In the genomic region with DNA sequence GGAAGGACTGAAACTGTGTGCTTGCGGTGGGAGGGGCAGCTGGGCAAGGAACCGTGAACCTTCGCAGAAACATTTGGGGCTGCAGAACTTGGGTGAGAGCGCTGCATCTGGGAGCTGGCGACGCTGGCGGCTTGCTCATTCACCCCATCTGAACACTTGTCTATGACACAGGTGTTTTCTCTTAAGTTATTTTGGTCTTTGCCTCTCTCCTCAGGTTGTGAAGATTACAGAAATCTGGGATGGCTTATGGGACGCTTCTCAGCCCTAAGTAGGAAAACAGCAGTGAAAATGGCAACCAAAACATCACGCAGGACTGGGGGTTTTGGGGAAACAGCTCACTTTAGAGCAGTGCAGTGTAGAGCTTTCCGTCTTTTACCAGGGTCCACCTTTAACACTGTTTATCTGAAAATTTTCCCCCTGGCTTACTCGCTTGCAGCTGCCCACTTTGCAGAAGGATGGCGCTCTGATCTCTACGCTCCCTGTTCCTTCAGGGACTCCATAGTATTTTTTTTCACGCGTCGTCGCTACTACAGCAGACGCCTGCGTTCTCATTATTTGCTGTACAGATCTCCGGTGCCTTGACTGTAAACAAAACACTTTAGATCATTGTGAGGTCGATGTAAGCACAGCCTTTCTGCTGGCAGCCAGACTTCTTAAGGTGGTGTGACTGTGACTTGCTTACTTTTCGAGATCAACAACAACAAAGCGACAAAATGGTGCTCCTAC, we compare ENCODE assay signal across 8 cellular contexts. TPM values are rescaled to one million over a fixed set of nuclear protein-coding genes. Genes with fewer than 3 reads are reported as not detected.
DNase-seq lines count a peak whose midpoint lies in the region; ATAC-seq and TF ChIP-seq lines count a peak whose summit lies in the region.

No MANE protein-coding gene starts in this region.

- peak overlapping the region; percentile 65 to 85 for H3K27ac ChIP-seq in lung (ENCODE audit: low read depth in 1 of 2, low read length in 1 of 2)
- peak overlapping the region; percentile 95 to 99 for H3K27ac ChIP-seq in thoracic aorta

- TF ChIP-seq CTCF in lung (IDR thresholded peaks at IDR 0.05; ENCODE audit: control extremely low read depth, extremely low read depth) (peak; percentile 12), thoracic aorta (IDR thresholded peaks at IDR 0.05) (no peak)

- DNase-seq in NCI-H82 (lab: John Stamatoyannopoulos, UW) (peak; percentile 12), NCI-H82 treated with DMSO at 0.1 percent for 48 hours (lab: John Stamatoyannopoulos, UW; ENCODE audit: unreplicated experiment) (no peak), HuH-7.5 (ENCODE audit: low spot score) (peak; percentile 15), T-helper 2 cell (peak in 4 of 5 experiments; percentile 14 to 92 (median 54)), cerebellum (ENCODE audit: low spot score) (peak; percentile 45), lung (ENCODE audit: low spot score) (no peak), thoracic aorta (ENCODE audit: low spot score) (no peak)

- 9% methylated on average over 23 of the region's 23 CpGs for WGBS in lung, 2 donors

- H3K27me3 ChIP-seq in lung (ENCODE audit: control insufficient read depth, insufficient read depth), result no peaks in the 10 kb centered on the region
- H3K27me3 ChIP-seq in thoracic aorta (replicated peaks; ENCODE audit: insufficient read depth), result no peaks in the 10 kb centered on the region

- no peaks in the 10 kb centered on the region for H3K9me3 ChIP-seq in lung (ENCODE audit: control insufficient read depth in 2 of 2, insufficient read depth in 1 of 2, low read length in 1 of 2)
- H3K9me3 ChIP-seq in thoracic aorta, result no peaks in the 10 kb centered on the region

- H3K36me3 ChIP-seq in lung (ENCODE audit: control insufficient read depth in 2 of 2, insufficient read depth in 2 of 2, low read length in 2 of 2) (peaks cover 0 to 2% of the 10 kb centered on the region in 2 donors), thoracic aorta (peaks cover 4% of the 10 kb centered on the region)

- H3K4me3 ChIP-seq in lung (no peak overlapping the region), thoracic aorta (peak overlapping the region; percentile 98)

- H3K4me1 ChIP-seq in lung (ENCODE audit: control insufficient read depth in 2 of 2, insufficient read depth in 2 of 2, low read length in 2 of 2), result peaks cover 2 to 11% of the 10 kb centered on the region in 2 donors
- peaks cover 13 to 32% of the 10 kb centered on the region in 2 donors for H3K4me1 ChIP-seq in thoracic aorta (ENCODE audit: control insufficient read depth in 1 of 2, low read depth in 2 of 2)

- no peak for ATAC-seq in lung (ENCODE audit: insufficient read depth, low FRiP score)
- no peak for ATAC-seq in thoracic aorta (ENCODE audit: insufficient number of reproducible peaks, low FRiP score, low read depth)
- no peak for ATAC-seq in GM21367 (IDR thresholded peaks at IDR 0.05; ENCODE audit: unreplicated experiment)

RNA-seq across cellular contexts. Expression of gene CDKN1B, which starts 2.7 kb away (rescaled TPM):
- 64.6 TPM for total RNA-seq in cerebellum
- 10 to 100 TPM; 41.2 to 89.4 TPM for total RNA-seq in lung
- polyA plus RNA-seq in lung, result 10 to 100 TPM; 27.3 to 38.5 TPM
- 10 to 100 TPM; 61.9 to 63.5 TPM for total RNA-seq in thoracic aorta

RNA-seq across cellular contexts. Expression of gene GPR19, which starts 18.5 kb away (rescaled TPM):
- total RNA-seq in cerebellum, result 23.0 TPM
- total RNA-seq in lung, result under 1 TPM in 1 of 2 donors, not detected in 1; 0.15 TPM
- polyA plus RNA-seq in lung, result under 1 TPM; 0.17 to 0.20 TPM
- under 1 TPM in 1 of 2 donors, not detected in 1; 0.35 TPM for total RNA-seq in thoracic aorta

Comparison
In these comparisons a context has a peak if more than half of its experiments do, and no peak if none do; other contexts are left out.
1. DNase-seq: peak in NCI-H82 (single experiment), HuH-7.5 (single experiment), T-helper 2 cell (4 of 5) and cerebellum (single experiment); none in NCI-H82 treated with DMSO at 0.1 percent for 48 hours (single experiment), lung (single experiment) and thoracic aorta (single experiment).
2. RNA of gene GPR19, which starts 18.5 kb away (total RNA-seq): 23.0 TPM in cerebellum (single experiment); 0.35 TPM in thoracic aorta and 0.15 TPM in lung; every median in the first group is over 10 times any median in the second.